Comparison of ENCODE assay signal across 1 cellular context in the genomic region with DNA sequence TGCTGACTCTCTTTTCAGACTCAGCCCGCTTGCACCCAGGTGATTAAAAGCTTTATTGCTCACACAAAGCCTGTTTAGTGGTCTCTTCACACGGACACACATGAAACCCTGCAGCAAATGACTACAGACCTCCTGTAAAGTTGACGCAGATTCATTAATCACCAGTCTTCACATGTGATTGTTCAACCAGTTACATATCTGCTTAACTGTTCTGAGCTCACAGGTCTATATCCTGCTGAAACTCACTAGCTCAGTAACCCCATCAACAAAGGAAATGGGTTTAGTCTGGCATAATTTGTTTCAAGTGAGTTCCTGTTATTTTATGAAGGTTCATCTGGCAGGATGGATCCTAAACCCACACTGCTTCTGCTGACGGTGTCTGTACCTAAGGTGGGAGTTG.
TF ChIP-seq lines count a peak whose summit lies in the region.

No MANE protein-coding gene starts in this region.

TF ChIP-seq in HEK293, 187 proteins besides CTCF, POLR2A, EP300 and RAD21:
- TF ChIP-seq, protein P1, sequence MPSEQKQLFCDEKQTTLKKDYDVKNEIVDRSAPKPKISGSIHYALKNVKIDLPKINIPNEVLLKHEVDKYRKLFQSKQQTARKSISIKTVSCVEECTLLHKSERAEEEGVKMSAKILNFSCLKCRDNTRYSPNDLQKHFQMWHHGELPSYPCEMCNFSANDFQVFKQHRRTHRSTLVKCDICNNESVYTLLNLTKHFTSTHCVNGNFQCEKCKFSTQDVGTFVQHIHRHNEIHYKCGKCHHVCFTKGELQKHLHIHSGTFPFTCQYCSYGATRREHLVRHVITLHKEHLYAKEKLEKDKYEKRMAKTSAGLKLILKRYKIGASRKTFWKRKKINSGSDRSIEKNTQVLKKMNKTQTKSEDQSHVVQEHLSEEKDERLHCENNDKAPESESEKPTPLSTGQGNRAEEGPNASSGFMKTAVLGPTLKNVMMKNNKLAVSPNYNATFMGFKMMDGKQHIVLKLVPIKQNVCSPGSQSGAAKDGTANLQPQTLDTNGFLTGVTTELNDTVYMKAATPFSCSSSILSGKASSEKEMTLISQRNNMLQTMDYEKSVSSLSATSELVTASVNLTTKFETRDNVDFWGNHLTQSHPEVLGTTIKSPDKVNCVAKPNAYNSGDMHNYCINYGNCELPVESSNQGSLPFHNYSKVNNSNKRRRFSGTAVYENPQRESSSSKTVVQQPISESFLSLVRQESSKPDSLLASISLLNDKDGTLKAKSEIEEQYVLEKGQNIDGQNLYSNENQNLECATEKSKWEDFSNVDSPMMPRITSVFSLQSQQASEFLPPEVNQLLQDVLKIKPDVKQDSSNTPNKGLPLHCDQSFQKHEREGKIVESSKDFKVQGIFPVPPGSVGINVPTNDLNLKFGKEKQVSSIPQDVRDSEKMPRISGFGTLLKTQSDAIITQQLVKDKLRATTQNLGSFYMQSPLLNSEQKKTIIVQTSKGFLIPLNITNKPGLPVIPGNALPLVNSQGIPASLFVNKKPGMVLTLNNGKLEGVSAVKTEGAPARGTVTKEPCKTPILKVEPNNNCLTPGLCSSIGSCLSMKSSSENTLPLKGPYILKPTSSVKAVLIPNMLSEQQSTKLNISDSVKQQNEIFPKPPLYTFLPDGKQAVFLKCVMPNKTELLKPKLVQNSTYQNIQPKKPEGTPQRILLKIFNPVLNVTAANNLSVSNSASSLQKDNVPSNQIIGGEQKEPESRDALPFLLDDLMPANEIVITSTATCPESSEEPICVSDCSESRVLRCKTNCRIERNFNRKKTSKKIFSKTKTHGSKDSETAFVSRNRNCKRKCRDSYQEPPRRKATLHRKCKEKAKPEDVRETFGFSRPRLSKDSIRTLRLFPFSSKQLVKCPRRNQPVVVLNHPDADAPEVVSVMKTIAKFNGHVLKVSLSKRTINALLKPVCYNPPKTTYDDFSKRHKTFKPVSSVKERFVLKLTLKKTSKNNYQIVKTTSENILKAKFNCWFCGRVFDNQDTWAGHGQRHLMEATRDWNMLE (tag by site-specific recombination; conservative IDR thresholded peaks at IDR 0.05; ENCODE audit: low read depth), result no peak
- no peak for TF ChIP-seq ZNF600 (tag by site-specific recombination; IDR thresholded peaks at IDR 0.05)
- no peak for TF ChIP-seq ZNF585B (tag by site-specific recombination; IDR thresholded peaks at IDR 0.05)
- peak; percentile 62 for TF ChIP-seq FEZF1 (tag by site-specific recombination; IDR thresholded peaks at IDR 0.05)
- TF ChIP-seq ZIC2 (tag by site-specific recombination; IDR thresholded peaks at IDR 0.05), result peak; percentile 16; the same call in 1 of the 2 replicates
- no peak for TF ChIP-seq ZSCAN16 (tag by site-specific recombination; IDR thresholded peaks at IDR 0.05)
